Comparison of ENCODE assay signal across 8 cellular contexts in the genomic region with DNA sequence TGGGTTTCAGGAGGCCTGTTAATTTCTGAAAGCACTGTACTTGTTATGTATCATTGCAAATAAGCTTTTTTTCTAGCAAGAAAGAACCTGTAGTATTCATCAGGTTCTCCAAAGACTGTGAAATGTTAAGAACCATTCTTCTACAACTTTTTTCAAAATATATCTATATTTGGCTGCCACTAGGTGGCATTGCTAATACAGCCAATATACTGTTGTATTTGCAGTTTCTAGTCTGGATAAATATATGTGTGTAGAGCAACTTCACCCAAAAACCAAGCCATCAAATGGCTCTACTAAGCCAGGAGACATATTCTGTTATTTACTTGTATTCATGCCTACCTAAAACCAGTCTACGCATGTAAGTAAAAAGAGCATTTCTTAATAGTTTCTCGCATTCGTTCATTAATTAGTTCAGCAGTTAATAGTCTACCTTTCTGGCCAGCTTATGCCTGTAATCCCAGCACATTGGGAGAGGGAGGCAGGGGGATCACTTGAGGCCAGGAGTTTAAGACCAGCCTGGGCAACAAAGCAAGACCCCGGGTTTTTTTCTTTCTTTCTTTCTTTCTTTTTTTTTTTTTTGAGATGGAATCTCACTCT. TPM values are rescaled to one million over a fixed set of nuclear protein-coding genes. Genes with fewer than 3 reads are reported as not detected.
A peak's percentile ranks its signal among the peaks of the same experiment; 100 is the strongest.
DNase-seq lines count a peak whose midpoint lies in the region; ATAC-seq, FAIRE-seq and TF ChIP-seq lines count a peak whose summit lies in the region.

No MANE protein-coding gene starts in this region.

- POLR2A ChIA-PET in AG04449 (lab: Yijun Ruan, JAX) = interaction anchor here (0.9 to 2.6 kb wide), 4 partner anchors 91 to 113 kb away, joined by 3 to 14 read pairs (median 8); no protein-coding TSS in a partner anchor

- H3K27ac ChIP-seq in right lobe of liver = no peak overlapping the region

- no peak overlapping the region for H3K4me3 ChIP-seq in AG04449 (ENCODE audit: low read depth, low read length)
- no peak overlapping the region for H3K4me3 ChIP-seq in bronchial epithelial cell (ENCODE audit: low read depth, low read length)
- no peak overlapping the region for H3K4me3 ChIP-seq in right lobe of liver

- no peaks in the 10 kb centered on the region for H3K27me3 ChIP-seq in bronchial epithelial cell (ENCODE audit: control insufficient read depth, insufficient read depth, low read length)
- H3K27me3 ChIP-seq in right lobe of liver = no peaks in the 10 kb centered on the region

- WGBS in right lobe of liver (ENCODE audit: insufficient coverage, low coverage, low lambda C conversion rate, missing lambda C conversion rate) = 90% methylated on average over 4 of the region's 4 CpGs

- DNase-seq in AG04449 (ENCODE audit: low read depth, low spot score) = no peak
- peak; percentile 55 for DNase-seq in GM03348 (ENCODE audit: low spot score)
- DNase-seq in NCI-H526 (lab: John Stamatoyannopoulos, UW) = peak; percentile 11 to 65
- no peak for DNase-seq in bronchial epithelial cell (ENCODE audit: low read depth)
- DNase-seq in right lobe of liver = no peak
- no peak for DNase-seq in GM19238 (ENCODE audit: insufficient read length, low spot score)

- no peak for TF ChIP-seq POLR2A in right lobe of liver (IDR thresholded peaks at IDR 0.05)

- CTCF ChIA-PET in AG04449 (lab: Yijun Ruan, JAX) = interaction anchor here (0.6 to 5.1 kb wide), 21 partner anchors 9 to 436 kb away, joined by 3 to 30 read pairs (median 4); a partner anchor contains a TSS

- intact Hi-C loops in right lobe of liver (cut with DNase I) = no loop called here

- TF ChIP-seq CTCF in AG04449 (IDR thresholded peaks at IDR 0.05; ENCODE audit: insufficient read depth, low read length, missing control alignments) (peak; percentile 52), bronchial epithelial cell (IDR thresholded peaks at IDR 0.05; ENCODE audit: insufficient read depth, low read length, severe bottlenecking) (peak; percentile 25), right lobe of liver (IDR thresholded peaks at IDR 0.05) (peak; percentile 66 to 75 (median 70))

- H3K9me3 ChIP-seq in right lobe of liver = no peaks in the 10 kb centered on the region

- H3K36me3 ChIP-seq in bronchial epithelial cell (ENCODE audit: control insufficient read depth, insufficient read depth, low read length) = peaks cover 3% of the 10 kb centered on the region
- peaks cover 0 to 2% (median 0%) of the 10 kb centered on the region in 4 donors for H3K36me3 ChIP-seq in right lobe of liver

- ATAC-seq in right lobe of liver = peak; percentile 47 to 74 (median 60)
- no peak for ATAC-seq in HG03457 (IDR thresholded peaks at IDR 0.05; ENCODE audit: unreplicated experiment)
- no peak for ATAC-seq in GM18909 (IDR thresholded peaks at IDR 0.05; ENCODE audit: poor library complexity, unreplicated experiment)

- peaks cover 0 to 8% (median 2%) of the 10 kb centered on the region in 4 donors for H3K4me1 ChIP-seq in right lobe of liver

- no peak for FAIRE-seq in bronchial epithelial cell (lab: Jason Lieb, UNC)

RNA-seq across cellular contexts. Expression of a gene that starts 39.5 kb away (rescaled TPM):
- total RNA-seq in bronchial epithelial cell (120 and 141 TPM in 2 replicates), right lobe of liver (100 to 1,000 TPM in 4 of 6 experiments, 10 to 100 TPM in 2; 56.9 to 247 (median 160) TPM)

RNA-seq across cellular contexts. Expression of a gene that starts 39.7 kb away (rescaled TPM):
- 34.0 and 37.4 TPM in 2 replicates for total RNA-seq in bronchial epithelial cell
- 10 to 100 TPM; 13.1 to 50.8 (median 19.7) TPM for total RNA-seq in right lobe of liver

Comparison
In these comparisons a context has a peak if more than half of its experiments do, and no peak if none do; other contexts are left out.
1. DNase-seq: peak in GM03348 (single experiment) and NCI-H526 (2 of 2); none in AG04449 (single experiment), bronchial epithelial cell (single experiment), right lobe of liver (0 of 3) and GM19238 (single experiment).
2. ATAC-seq: peak in right lobe of liver (4 of 4); none in HG03457 (single experiment) and GM18909 (single experiment).
3. Peak in every context shown above with its lines, with median percentiles within 50 percentile points of each other: CTCF ChIP-seq.